ENCODE assay signal across 14 cellular contexts in the genomic region with DNA sequence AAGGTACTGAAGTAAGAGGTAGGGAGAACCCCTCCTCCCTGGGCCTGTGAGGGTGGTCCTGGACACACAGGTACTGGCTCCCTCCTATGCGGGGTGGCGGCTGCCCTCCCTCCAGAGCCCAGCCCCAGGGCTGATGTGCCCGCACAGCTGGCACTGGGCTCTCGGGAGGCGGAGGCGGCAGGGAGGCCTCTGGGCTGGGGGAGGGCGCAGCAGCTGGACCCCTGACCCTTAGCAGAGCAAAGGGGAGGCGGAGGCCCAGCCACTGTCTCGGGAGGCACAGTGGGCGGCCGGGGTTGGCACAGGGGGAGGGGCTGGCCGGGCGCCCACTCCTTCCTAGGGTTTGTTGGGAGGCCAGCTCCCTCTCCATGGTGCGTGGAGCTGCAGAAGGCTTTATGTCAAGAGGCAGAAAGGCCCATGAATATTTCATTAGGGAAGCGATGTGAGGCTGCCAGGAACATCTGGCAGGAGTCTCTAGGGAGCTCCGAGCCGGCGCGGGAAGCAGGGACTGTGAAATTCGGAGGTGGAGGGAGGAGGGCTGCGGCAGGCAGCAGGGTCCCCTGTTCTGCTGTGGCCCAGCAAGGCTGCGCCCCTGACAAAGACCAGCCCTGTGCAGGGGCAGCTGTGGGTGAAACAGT. TPM values are rescaled to one million over a fixed set of nuclear protein-coding genes. Genes with fewer than 3 reads are reported as not detected.
DNase-seq lines count a peak whose midpoint lies in the region; ATAC-seq and TF ChIP-seq lines count a peak whose summit lies in the region.
"Had no signal": no experiment of that assay in that cellular context is flagged by ENCODE, and none has a peak within 500 bp of the region (broad histone marks: within the 10 kb centered on the region; RNA-seq: fewer than 3 reads in every experiment).

No MANE protein-coding gene starts in this region.

- no peaks in the 10 kb centered on the region for H3K9me3 ChIP-seq in SK-N-MC (ENCODE audit: low read depth, low read length)
- H3K9me3 ChIP-seq: adrenal gland, esophagus squamous epithelium, upper lobe of right lung had no signal

- CTCF ChIA-PET in activated CD8-positive, alpha-beta T cell treated with anti-CD3 and anti-CD28 coated beads for 36 hours (lab: Charles Lee), result no interaction called here

- DNase-seq in AG08396 (ENCODE audit: low spot score) (peak; percentile 55), NCI-H1092 treated with DMSO at 0.1 percent for 48 hours (lab: John Stamatoyannopoulos, UW) (peak; percentile 80), SK-N-MC (ENCODE audit: low read depth, low spot score) (peak; percentile 28), middle frontal gyrus (ENCODE audit: extremely low spot score, low spot score) (peak; percentile 25), Ammon's horn (ENCODE audit: low spot score) (no peak), MV-4-11 (lab: John Stamatoyannopoulos, UW) (no peak)
- no peak for DNase-seq in activated CD8-positive, alpha-beta T cell treated with anti-CD3 and anti-CD28 coated beads for 36 hours
- DNase-seq: adrenal gland; esophagus squamous epithelium; NCI-H1417 treated with DMSO at 0.1 percent for 48 hours; stimulated activated CD8-positive, alpha-beta memory T cell treated with anti-CD3 and anti-CD28 coated beads, Interleukin-4, amount 100 ng/mL, for 48 hours; upper lobe of right lung had no signal

- no peak overlapping the region for H3K27ac ChIP-seq in SK-N-MC
- H3K27ac ChIP-seq: adrenal gland, esophagus squamous epithelium, upper lobe of right lung had no signal

- intact Hi-C loops in activated CD8-positive, alpha-beta T cell treated with anti-CD3 and anti-CD28 coated beads for 36 hours (cut with micrococcal nuclease), result no loop called here

- POLR2A ChIA-PET in activated CD8-positive, alpha-beta T cell treated with anti-CD3 and anti-CD28 coated beads for 36 hours (lab: Charles Lee), result no interaction called here

- no peak overlapping the region for H3K9ac ChIP-seq in SK-N-MC (ENCODE audit: insufficient read length)

- no peaks in the 10 kb centered on the region for H3K27me3 Mint-ChIP-seq in activated CD8-positive, alpha-beta T cell treated with anti-CD3 and anti-CD28 coated beads for 36 hours

- ATAC-seq in activated CD8-positive, alpha-beta T cell treated with anti-CD3 and anti-CD28 coated beads for 36 hours, result no peak
- no peak for ATAC-seq in HG02588 (IDR thresholded peaks at IDR 0.05; ENCODE audit: unreplicated experiment)
- ATAC-seq: upper lobe of right lung had no signal

- no peak for TF ChIP-seq CTCF in activated CD8-positive, alpha-beta T cell treated with anti-CD3 and anti-CD28 coated beads for 36 hours (IDR thresholded peaks at IDR 0.05)

- no peak overlapping the region for H3K27ac Mint-ChIP-seq in activated CD8-positive, alpha-beta T cell treated with anti-CD3 and anti-CD28 coated beads for 36 hours
- H3K27ac Mint-ChIP-seq: progenitor cell of endocrine pancreas had no signal

- no peak overlapping the region for H3K4me3 Mint-ChIP-seq in activated CD8-positive, alpha-beta T cell treated with anti-CD3 and anti-CD28 coated beads for 36 hours

- H3K36me3 Mint-ChIP-seq in activated CD8-positive, alpha-beta T cell treated with anti-CD3 and anti-CD28 coated beads for 36 hours (ENCODE audit: low read depth), result no peaks in the 10 kb centered on the region

- peak overlapping the region; percentile 33; the same call in 1 of the 2 replicates for H3K4me3 ChIP-seq in SK-N-MC
- H3K4me3 ChIP-seq: adrenal gland, esophagus squamous epithelium, upper lobe of right lung had no signal

- H3K4me1 Mint-ChIP-seq in activated CD8-positive, alpha-beta T cell treated with anti-CD3 and anti-CD28 coated beads for 36 hours (ENCODE audit: low read depth), result no peaks in the 10 kb centered on the region

- H3K9me3 Mint-ChIP-seq in activated CD8-positive, alpha-beta T cell treated with anti-CD3 and anti-CD28 coated beads for 36 hours, result peaks cover 3% of the 10 kb centered on the region

- H3K36me3 ChIP-seq in SK-N-MC (ENCODE audit: insufficient read depth, low read length), result no peaks in the 10 kb centered on the region
- H3K36me3 ChIP-seq: adrenal gland, esophagus squamous epithelium, upper lobe of right lung had no signal

RNA-seq across cellular contexts. Expression of a gene that starts 44.1 kb away (rescaled TPM):
- total RNA-seq in activated CD8-positive, alpha-beta T cell treated with anti-CD3 and anti-CD28 coated beads for 36 hours, result 10 to 100 TPM; 44.6 to 45.9 TPM

Comparison
In these comparisons a context has a peak if more than half of its experiments do, and no peak if none do; other contexts are left out.
1. DNase-seq: peak in AG08396 (single experiment), NCI-H1092 treated with DMSO at 0.1 percent for 48 hours (single experiment), SK-N-MC (single experiment) and middle frontal gyrus (single experiment); none in Ammon's horn (single experiment), activated CD8-positive, alpha-beta T cell treated with anti-CD3 and anti-CD28 coated beads for 36 hours (single experiment) and MV-4-11 (single experiment).